In genomic region chr10:44947356-44948152, GRCh38 we compare ENCODE assay signal across 9 cellular contexts. TPM values are rescaled to one million over a fixed set of nuclear protein-coding genes. Genes with fewer than 3 reads are reported as not detected.
DNase-seq lines count a peak whose midpoint lies in the region; ATAC-seq and TF ChIP-seq lines count a peak whose summit lies in the region.
"Had no signal": no experiment of that assay in that cellular context is flagged by ENCODE, and none has a peak within 500 bp of the region (broad histone marks: within the 10 kb centered on the region; RNA-seq: fewer than 3 reads in every experiment).

No MANE protein-coding gene starts in this region.

- no peak for TF ChIP-seq EP300 in stomach (IDR thresholded peaks at IDR 0.05)

- no peak for TF ChIP-seq CTCF in stomach (IDR thresholded peaks at IDR 0.05)

- H3K27ac ChIP-seq in stomach, result peak overlapping the region in 1 of 5 donors; percentile 33

- H3K4me3 ChIP-seq in stomach, result no peak overlapping the region
- H3K4me3 ChIP-seq: dorsolateral prefrontal cortex had no signal

- WGBS in stomach, 5 donors, result 77 to 89% (median 83%) methylated on average over 6 of the region's 6 CpGs

- H3K9me3 ChIP-seq in stomach, result peaks cover 0 to 10% (median 0%) of the 10 kb centered on the region in 4 donors

- H3K27me3 ChIP-seq in stomach, result no peaks in the 10 kb centered on the region
- H3K27me3 ChIP-seq: dorsolateral prefrontal cortex had no signal

- DNase-seq in CD1c-positive myeloid dendritic cell (ENCODE audit: extremely low spot score), result peak; percentile 89
- DNase-seq in glomerular visceral epithelial cell (ENCODE audit: extremely low spot score), result peak; percentile 70
- no peak for DNase-seq in NCI-H1436 (lab: John Stamatoyannopoulos, UW)
- DNase-seq in stomach, result no peak
- DNase-seq in AG20443 (ENCODE audit: low spot score), result no peak
- no peak for DNase-seq in foreskin melanocyte

- peak; percentile 53 for ATAC-seq in GM19372 (IDR thresholded peaks at IDR 0.05; ENCODE audit: low read depth, unreplicated experiment)
- ATAC-seq in HG03066 (IDR thresholded peaks at IDR 0.05; ENCODE audit: low read depth, unreplicated experiment), result peak; percentile 52

- TF ChIP-seq POLR2A in stomach (IDR thresholded peaks at IDR 0.05), result no peak

- no peaks in the 10 kb centered on the region for H3K36me3 ChIP-seq in stomach

- H3K4me1 ChIP-seq in stomach, result peaks cover 10 to 16% (median 13%) of the 10 kb centered on the region in 4 donors

- intact Hi-C loops in stomach (cut with DNase I; ENCODE audit: low total_unique reads), result no loop called here

RNA-seq across cellular contexts. Expression of gene RASSF4, which starts 12.0 kb away (rescaled TPM):
- 10 to 100 TPM in 4 of 5 donors, 1 to 10 TPM in 1; 7.8 to 74.5 (median 22.7) TPM for total RNA-seq in stomach
- 10 to 100 TPM in 2 of 3 donors, 1 to 10 TPM in 1; 7.8 to 13.7 (median 10.4) TPM for polyA plus RNA-seq in stomach

RNA-seq across cellular contexts. Expression of gene DEPP1, which starts 31.1 kb away (rescaled TPM):
- total RNA-seq in stomach, result 10 to 100 TPM in 4 of 5 donors, 1 to 10 TPM in 1; 9.8 to 72.9 (median 29.0) TPM
- 10 to 100 TPM; 24.4 to 65.1 (median 42.0) TPM for polyA plus RNA-seq in stomach

RNA-seq across cellular contexts. Expression of gene TMEM72, which starts 36.4 kb away (rescaled TPM):
- 10 to 100 TPM in 1 of 5 donors, 1 to 10 TPM in 1, not detected in 3; 1.3 to 30.4 TPM for total RNA-seq in stomach
- polyA plus RNA-seq in stomach, result under 1 TPM in 1 of 3 donors, not detected in 2; 0.13 TPM

RNA-seq across cellular contexts. Expression of gene ZNF22, which starts 53.2 kb away (rescaled TPM):
- total RNA-seq in stomach, result 10 to 100 TPM in 3 of 5 donors, 1 to 10 TPM in 1, under 1 TPM in 1; 0.58 to 39.8 (median 13.4) TPM
- polyA plus RNA-seq in stomach, result 10 to 100 TPM; 12.1 to 23.5 (median 20.2) TPM

Comparison
In these comparisons a context has a peak if more than half of its experiments do, and no peak if none do; other contexts are left out.
1. DNase-seq: peak in CD1c-positive myeloid dendritic cell (single experiment) and glomerular visceral epithelial cell (single experiment); none in NCI-H1436 (single experiment), stomach (single experiment), AG20443 (single experiment) and foreskin melanocyte (single experiment).